ENCODE assay signal across 1 cellular context in genomic region chr14:75242546-75243273, GRCh38.
TF ChIP-seq lines count a peak whose summit lies in the region.

No MANE protein-coding gene starts in this region.

TF ChIP-seq in endothelial cell of umbilical vein, 7 proteins besides CTCF, POLR2A, EP300 and RAD21 (continued from another document):
- TF ChIP-seq MAX (IDR thresholded peaks at IDR 0.05; ENCODE audit: insufficient read depth, insufficient read length) (no peak), JUN (IDR thresholded peaks at IDR 0.05; ENCODE audit: borderline replicate concordance, insufficient read depth, insufficient read length, low read depth) (no peak), FOS (IDR thresholded peaks at IDR 0.05; ENCODE audit: borderline replicate concordance, insufficient read depth, low read length) (no peak), POLR2AphosphoS5 (IDR thresholded peaks at IDR 0.05; ENCODE audit: insufficient read depth, low read depth, low read length) (no peak), EZH2 (IDR thresholded peaks at IDR 0.05; ENCODE audit: borderline replicate concordance, low read depth, low read length, severe bottlenecking) (no peak)
